ENCODE assay signal across 31 cellular contexts in genomic region chr2:231183851-231184250, GRCh38. TPM values are rescaled to one million over a fixed set of nuclear protein-coding genes. Genes with fewer than 3 reads are reported as not detected.
"Had no signal": no experiment of that assay in that cellular context is flagged by ENCODE, and none has a peak within 500 bp of the region (broad histone marks: within the 10 kb centered on the region; RNA-seq: fewer than 3 reads in every experiment).

No MANE protein-coding gene starts in this region.

- H3K4me3 Mint-ChIP-seq: activated CD4-positive, alpha-beta memory T cell treated with anti-CD3 and anti-CD28 coated beads for 36 hours; activated CD4-positive, alpha-beta T cell treated with anti-CD3 and anti-CD28 coated beads, Interleukin-2, amount 10 ng/mL, durations not matched to agents 24 days and 14 days; activated naive CD4-positive, alpha-beta T cell treated with anti-CD3 and anti-CD28 coated beads for 36 hours; activated naive CD8-positive, alpha-beta T cell treated with anti-CD3 and anti-CD28 coated beads for 36 hours; natural killer cell treated with Interleukin-12 subunit alpha and Interleukin-12 subunit beta and Interleukin-15 and Interleukin-18, amount 100 ng/mL, for 72 hours; T-helper 1 cell treated with Interleukin-12 subunit alpha and Interleukin-12 subunit beta and Interleukin-4 antibody, amounts not matched to agents 30 μg/mL and 1 μg/mL, for 36 hours had no signal

- H2AFZ ChIP-seq: hepatocyte had no signal

- ATAC-seq: activated CD4-positive, CD25-positive, alpha-beta regulatory T cell treated with anti-CD3 and anti-CD28 coated beads, Interleukin-2, amount 50 U/mL, for 24 hours; body of pancreas; gastrocnemius medialis; mucosa of descending colon; natural killer cell treated with Interleukin-12 subunit alpha and Interleukin-12 subunit beta and Interleukin-15 and Interleukin-18, amount 100 ng/mL, for 72 hours; stimulated activated naive CD8-positive, alpha-beta T cell treated with anti-CD3 and anti-CD28 coated beads, Interleukin-15, Interleukin-2, amounts not matched to agents 100 U/mL and 50 U/mL, for 24 hours had no signal

- H3K9me3 Mint-ChIP-seq: activated CD4-positive, alpha-beta memory T cell treated with anti-CD3 and anti-CD28 coated beads for 36 hours; activated CD4-positive, alpha-beta T cell treated with anti-CD3 and anti-CD28 coated beads, Interleukin-2, amount 10 ng/mL, durations not matched to agents 24 days and 14 days; activated naive CD4-positive, alpha-beta T cell treated with anti-CD3 and anti-CD28 coated beads for 36 hours; activated naive CD8-positive, alpha-beta T cell treated with anti-CD3 and anti-CD28 coated beads for 36 hours; natural killer cell treated with Interleukin-12 subunit alpha and Interleukin-12 subunit beta and Interleukin-15 and Interleukin-18, amount 100 ng/mL, for 72 hours; T-helper 1 cell treated with Interleukin-12 subunit alpha and Interleukin-12 subunit beta and Interleukin-4 antibody, amounts not matched to agents 30 μg/mL and 1 μg/mL, for 36 hours had no signal

- H3K4me2 ChIP-seq: hepatocyte had no signal

- H3K27ac ChIP-seq: body of pancreas, hepatocyte, left ventricle myocardium inferior, ovary, upper lobe of left lung, WERI-Rb-1 had no signal

- H3K4me3 ChIP-seq: adrenal gland, body of pancreas, gastrocnemius medialis, hepatocyte, left ventricle myocardium inferior, lung, mucosa of descending colon, ovary, upper lobe of left lung had no signal

- H3K27me3 ChIP-seq: adrenal gland, body of pancreas, gastrocnemius medialis, hepatocyte, ovary, upper lobe of left lung had no signal

- DNase-seq: activated CD4-positive, alpha-beta memory T cell treated with anti-CD3 and anti-CD28 coated beads for 36 hours; activated CD4-positive, alpha-beta T cell treated with anti-CD3 and anti-CD28 coated beads, Interleukin-2, amount 10 ng/mL, durations not matched to agents 24 days and 14 days; activated effector memory CD4-positive, alpha-beta T cell treated with anti-CD3 and anti-CD28 coated beads, Interleukin-2, amount 50 U/mL, for 16 hours; activated naive CD4-positive, alpha-beta T cell treated with anti-CD3 and anti-CD28 coated beads for 36 hours; activated naive CD8-positive, alpha-beta T cell treated with anti-CD3 and anti-CD28 coated beads for 36 hours; activated T-cell treated with anti-CD3 and anti-CD28 coated beads for 4 hours; aorta; body of pancreas; dermis blood vessel endothelial cell; effector CD4-positive, alpha-beta T cell; gastrocnemius medialis; islet precursor cell; left ventricle myocardium inferior; mucosa of descending colon; ovary; retina; stimulated activated CD4-positive, alpha-beta T cell treated with anti-CD3 and anti-CD28 coated beads, Interleukin-15, amount 100 ng/mL, for 24 hours; stimulated activated CD4-positive, alpha-beta T cell treated with anti-CD3 and anti-CD28 coated beads, Interleukin-2, amount 100 ng/mL, for 24 hours; stimulated activated naive CD8-positive, alpha-beta T cell treated with anti-CD3 and anti-CD28 coated beads, Interleukin-15, Interleukin-2, amounts not matched to agents 100 U/mL and 50 U/mL, for 24 hours; SW 1271; T-helper 9 cell; upper lobe of left lung; WERI-Rb-1 had no signal

- H3K27ac Mint-ChIP-seq: activated CD4-positive, alpha-beta memory T cell treated with anti-CD3 and anti-CD28 coated beads for 36 hours; activated CD4-positive, alpha-beta T cell treated with anti-CD3 and anti-CD28 coated beads, Interleukin-2, amount 10 ng/mL, durations not matched to agents 24 days and 14 days; activated naive CD4-positive, alpha-beta T cell treated with anti-CD3 and anti-CD28 coated beads for 36 hours; activated naive CD8-positive, alpha-beta T cell treated with anti-CD3 and anti-CD28 coated beads for 36 hours; natural killer cell treated with Interleukin-12 subunit alpha and Interleukin-12 subunit beta and Interleukin-15 and Interleukin-18, amount 100 ng/mL, for 72 hours; progenitor cell of endocrine pancreas; T-helper 1 cell treated with Interleukin-12 subunit alpha and Interleukin-12 subunit beta and Interleukin-4 antibody, amounts not matched to agents 30 μg/mL and 1 μg/mL, for 36 hours had no signal

- H3K36me3 ChIP-seq: adrenal gland, gastrocnemius medialis, left ventricle myocardium inferior, ovary, upper lobe of left lung, WERI-Rb-1 had no signal

- H3K9me3 ChIP-seq: adrenal gland, body of pancreas, gastrocnemius medialis, left ventricle myocardium inferior, mucosa of descending colon, ovary, upper lobe of left lung had no signal

- H3K79me2 ChIP-seq: hepatocyte had no signal

- H3K36me3 Mint-ChIP-seq: activated CD4-positive, alpha-beta memory T cell treated with anti-CD3 and anti-CD28 coated beads for 36 hours; activated naive CD8-positive, alpha-beta T cell treated with anti-CD3 and anti-CD28 coated beads for 36 hours; natural killer cell treated with Interleukin-12 subunit alpha and Interleukin-12 subunit beta and Interleukin-15 and Interleukin-18, amount 100 ng/mL, for 72 hours had no signal

RNA-seq across cellular contexts. Expression of gene HTR2B, which starts 59.0 kb away (rescaled TPM):
- total RNA-seq: activated CD4-positive, alpha-beta memory T cell treated with anti-CD3 and anti-CD28 coated beads for 36 hours; activated naive CD4-positive, alpha-beta T cell treated with anti-CD3 and anti-CD28 coated beads for 36 hours; activated naive CD8-positive, alpha-beta T cell treated with anti-CD3 and anti-CD28 coated beads for 36 hours; body of pancreas; epithelial cell of proximal tubule; natural killer cell treated with Interleukin-12 subunit alpha and Interleukin-12 subunit beta and Interleukin-15 and Interleukin-18, amount 100 ng/mL, for 72 hours; progenitor cell of endocrine pancreas had no signal
